ENCODE assay signal across 24 cellular contexts in the genomic region with DNA sequence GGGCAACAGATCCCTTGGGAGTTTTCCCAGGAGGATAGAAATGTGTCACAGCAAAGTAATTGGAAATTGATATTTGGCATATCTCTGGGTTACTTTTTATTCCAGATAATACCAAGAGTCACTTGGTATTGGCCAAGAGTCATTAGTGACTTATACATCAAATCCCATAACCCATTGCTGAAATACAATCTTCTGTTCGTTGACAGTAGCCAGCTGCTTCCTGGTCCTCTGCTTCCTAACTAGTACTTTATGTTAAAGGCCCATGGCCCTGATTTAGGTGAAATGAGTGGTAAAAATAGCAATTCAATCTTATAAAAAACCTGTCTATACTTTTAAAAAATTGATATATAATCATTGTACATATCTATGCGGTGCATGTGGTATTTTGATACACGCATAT.
"Had no signal": no experiment of that assay in that cellular context is flagged by ENCODE, and none has a peak within 500 bp of the region (broad histone marks: within the 10 kb centered on the region; RNA-seq: fewer than 3 reads in every experiment).

No MANE protein-coding gene starts in this region.

- H3K36me3 Mint-ChIP-seq: activated naive CD4-positive, alpha-beta T cell treated with anti-CD3 and anti-CD28 coated beads, Interleukin-2, amount 50 U/mL, for 24 hours; activated naive CD8-positive, alpha-beta T cell treated with anti-CD3 and anti-CD28 coated beads, Interleukin-2, amount 10 ng/mL, durations not matched to agents 7 days and 5 days had no signal

- DNase-seq: activated CD4-positive, alpha-beta T cell treated with anti-CD3 and anti-CD28 coated beads, Interleukin-2, amount 10 ng/mL, durations not matched to agents 24 days and 14 days; activated CD4-positive, alpha-beta T cell treated with anti-CD3 and anti-CD28 coated beads, Interleukin-2, amount 50 U/mL, for 4 hours; activated CD8-positive, alpha-beta T cell treated with anti-CD3 and anti-CD28 coated beads, Interleukin-2, amount 10 ng/mL, durations not matched to agents 7 days and 5 days; activated gamma-delta T cell; activated naive CD4-positive, alpha-beta T cell treated with Interleukin-2 at 50 U/mL for 16 hours; activated naive CD8-positive, alpha-beta T cell treated with anti-CD3 and anti-CD28 coated beads, Interleukin-2, amount 10 ng/mL, durations not matched to agents 7 days and 5 days; activated T-cell treated with anti-CD3 and anti-CD28 coated beads, Interleukin-2, amount 50 U/mL, for 24 hours; body of pancreas; NCI-H1092 treated with DMSO at 0.1 percent for 48 hours; NCI-H1417; NCI-H146; NCI-H187; NCI-H2029 treated with DMSO at 0.1 percent for 48 hours; NCI-H345; NCI-H526 treated with DMSO at 0.1 percent for 48 hours; NCI-H774; Peyer's patch; RPMI8226; SHP77 treated with DMSO at 0.1 percent for 48 hours had no signal

- H3K4me3 Mint-ChIP-seq: activated CD4-positive, alpha-beta T cell treated with anti-CD3 and anti-CD28 coated beads, Interleukin-2, amount 10 ng/mL, durations not matched to agents 24 days and 14 days; activated CD8-positive, alpha-beta T cell treated with anti-CD3 and anti-CD28 coated beads, Interleukin-2, amount 10 ng/mL, durations not matched to agents 7 days and 5 days; activated naive CD4-positive, alpha-beta T cell treated with anti-CD3 and anti-CD28 coated beads, Interleukin-2, amount 50 U/mL, for 24 hours; activated naive CD8-positive, alpha-beta T cell treated with anti-CD3 and anti-CD28 coated beads, Interleukin-2, amount 10 ng/mL, durations not matched to agents 7 days and 5 days; activated T-cell treated with anti-CD3 and anti-CD28 coated beads, Interleukin-2, amount 50 U/mL, for 24 hours; T-helper 2 cell treated with Interferon-gamma antibody and Interleukin-4, amounts not matched to agents 5 μg/mL and 100 μg/mL, for 36 hours had no signal

- H3K27me3 Mint-ChIP-seq: activated CD4-positive, alpha-beta T cell treated with anti-CD3 and anti-CD28 coated beads, Interleukin-2, amount 10 ng/mL, durations not matched to agents 24 days and 14 days; activated naive CD4-positive, alpha-beta T cell treated with anti-CD3 and anti-CD28 coated beads, Interleukin-2, amount 50 U/mL, for 24 hours; activated naive CD8-positive, alpha-beta T cell treated with anti-CD3 and anti-CD28 coated beads, Interleukin-2, amount 10 ng/mL, durations not matched to agents 7 days and 5 days; activated T-cell treated with anti-CD3 and anti-CD28 coated beads, Interleukin-2, amount 50 U/mL, for 24 hours had no signal

- H3K27ac ChIP-seq: body of pancreas, breast epithelium, SJSA1 had no signal

- H3K27ac Mint-ChIP-seq: activated CD4-positive, alpha-beta T cell treated with anti-CD3 and anti-CD28 coated beads, Interleukin-2, amount 10 ng/mL, durations not matched to agents 24 days and 14 days; activated CD8-positive, alpha-beta T cell treated with anti-CD3 and anti-CD28 coated beads, Interleukin-2, amount 10 ng/mL, durations not matched to agents 7 days and 5 days; activated naive CD4-positive, alpha-beta T cell treated with anti-CD3 and anti-CD28 coated beads, Interleukin-2, amount 50 U/mL, for 24 hours; activated naive CD8-positive, alpha-beta T cell treated with anti-CD3 and anti-CD28 coated beads, Interleukin-2, amount 10 ng/mL, durations not matched to agents 7 days and 5 days; activated T-cell treated with anti-CD3 and anti-CD28 coated beads, Interleukin-2, amount 50 U/mL, for 24 hours; activated T-helper 2 cell treated with anti-CD3 and anti-CD28 coated beads, Interferon-gamma antibody, Interleukin-2, Interleukin-4, amounts not matched to agents 10 μg/mL and 5 μg/mL and 100 μg/mL, durations not matched to agents 14 hours and 24 hours and 36 hours; T-helper 2 cell treated with Interferon-gamma antibody and Interleukin-4, amounts not matched to agents 5 μg/mL and 100 μg/mL, for 36 hours had no signal

- H3K4me1 Mint-ChIP-seq: activated CD4-positive, alpha-beta T cell treated with anti-CD3 and anti-CD28 coated beads, Interleukin-2, amount 10 ng/mL, durations not matched to agents 24 days and 14 days; activated naive CD4-positive, alpha-beta T cell treated with anti-CD3 and anti-CD28 coated beads, Interleukin-2, amount 50 U/mL, for 24 hours; activated naive CD8-positive, alpha-beta T cell treated with anti-CD3 and anti-CD28 coated beads, Interleukin-2, amount 10 ng/mL, durations not matched to agents 7 days and 5 days had no signal

- H3K9me3 Mint-ChIP-seq: activated CD4-positive, alpha-beta T cell treated with anti-CD3 and anti-CD28 coated beads, Interleukin-2, amount 10 ng/mL, durations not matched to agents 24 days and 14 days; activated naive CD4-positive, alpha-beta T cell treated with anti-CD3 and anti-CD28 coated beads, Interleukin-2, amount 50 U/mL, for 24 hours; activated naive CD8-positive, alpha-beta T cell treated with anti-CD3 and anti-CD28 coated beads, Interleukin-2, amount 10 ng/mL, durations not matched to agents 7 days and 5 days; activated T-cell treated with anti-CD3 and anti-CD28 coated beads, Interleukin-2, amount 50 U/mL, for 24 hours; activated T-helper 2 cell treated with anti-CD3 and anti-CD28 coated beads, Interferon-gamma antibody, Interleukin-2, Interleukin-4, amounts not matched to agents 10 μg/mL and 5 μg/mL and 100 μg/mL, durations not matched to agents 14 hours and 24 hours and 36 hours; T-helper 2 cell treated with Interferon-gamma antibody and Interleukin-4, amounts not matched to agents 5 μg/mL and 100 μg/mL, for 36 hours had no signal
